8 cellular contexts compared by ENCODE assay signal in genomic region chr2:120012363-120012762, GRCh38. TPM values are rescaled to one million over a fixed set of nuclear protein-coding genes. Genes with fewer than 3 reads are reported as not detected.
DNase-seq lines count a peak whose midpoint lies in the region; ATAC-seq and TF ChIP-seq lines count a peak whose summit lies in the region.

No MANE protein-coding gene starts in this region.

- H3K27ac ChIP-seq in OCI-LY1 (ENCODE audit: low read depth, low read length, poor library complexity, severe bottlenecking) (peak overlapping the region; percentile 93), esophagus (ENCODE audit: low read depth in 2 of 2, low read length in 1 of 2) (peak overlapping the region; percentile 71 to 76), sigmoid colon (peak overlapping the region; percentile 85 to 91 (median 90))

- 10 to 22% methylated on average over 8 of the region's 8 CpGs for WGBS in esophagus, 2 donors
- 6 to 33% methylated on average over 8 of the region's 8 CpGs for WGBS in sigmoid colon, 2 donors

- H3K4me3 ChIP-seq in GM12875 (ENCODE audit: low read depth, low read length): peak overlapping the region; percentile 67
- H3K4me3 ChIP-seq in OCI-LY1 (ENCODE audit: low read depth, low read length, poor library complexity, severe bottlenecking): peak overlapping the region; percentile 99
- H3K4me3 ChIP-seq in esophagus (ENCODE audit: low read depth in 1 of 2, low read length in 2 of 2): peak overlapping the region; percentile 83 to 96
- H3K4me3 ChIP-seq in sigmoid colon: peak overlapping the region; percentile 75 to 92 (median 88)

- H3K36me3 ChIP-seq in OCI-LY1 (ENCODE audit: insufficient read depth, low read length) (no peaks in the 10 kb centered on the region), esophagus (ENCODE audit: control insufficient read depth in 2 of 2, insufficient read depth in 2 of 2, low read length in 1 of 2) (no peaks in the 10 kb centered on the region), sigmoid colon (no peaks in the 10 kb centered on the region)

- peaks cover 10% of the 10 kb centered on the region; the same call in 1 of the 2 replicates for H3F3A ChIP-seq in OCI-LY1 (ENCODE audit: insufficient read depth, low read length)

- H3K9me3 ChIP-seq in OCI-LY1 (ENCODE audit: low read length) (no peaks in the 10 kb centered on the region), esophagus (ENCODE audit: control insufficient read depth in 2 of 2, insufficient read depth in 1 of 2, low read depth in 1 of 2, low read length in 1 of 2) (no peaks in the 10 kb centered on the region), sigmoid colon (no peaks in the 10 kb centered on the region)

- H3K27me3 ChIP-seq in OCI-LY1 (ENCODE audit: insufficient read depth, low read length) (no peaks in the 10 kb centered on the region), esophagus (ENCODE audit: control insufficient read depth in 1 of 2, insufficient read depth in 2 of 2, low read length in 2 of 2) (no peaks in the 10 kb centered on the region), sigmoid colon (no peaks in the 10 kb centered on the region)

- DNase-seq in sigmoid colon (no peak), anterior cingulate cortex (lab: John Stamatoyannopoulos, UW) (no peak), middle frontal gyrus (ENCODE audit: extremely low spot score, low spot score) (no peak)

- ATAC-seq in HG03565 (IDR thresholded peaks at IDR 0.05; ENCODE audit: unreplicated experiment): no peak
- ATAC-seq in HG02623 (IDR thresholded peaks at IDR 0.05; ENCODE audit: unreplicated experiment): no peak

- H3K9ac ChIP-seq in OCI-LY1 (ENCODE audit: low read length): peak overlapping the region; percentile 69

- no peak for TF ChIP-seq CTCF in GM12875 (IDR thresholded peaks at IDR 0.05; ENCODE audit: borderline replicate concordance, insufficient read depth, low read depth, low read length)
- no peak for TF ChIP-seq CTCF in OCI-LY1 (IDR thresholded peaks at IDR 0.05; ENCODE audit: low read length)
- no peak for TF ChIP-seq CTCF in sigmoid colon (IDR thresholded peaks at IDR 0.05)

- H4K20me1 ChIP-seq in OCI-LY1 (ENCODE audit: insufficient read depth, low read length): no peaks in the 10 kb centered on the region

- no peaks in the 10 kb centered on the region for H3K9me2 ChIP-seq in OCI-LY1 (ENCODE audit: low read depth, low read length)

- peak overlapping the region; percentile 84 for H3K4me2 ChIP-seq in OCI-LY1 (ENCODE audit: low read length)

- peaks cover 37% of the 10 kb centered on the region for H3K4me1 ChIP-seq in OCI-LY1 (ENCODE audit: insufficient read depth, low read length, severe bottlenecking)
- H3K4me1 ChIP-seq in esophagus (ENCODE audit: control insufficient read depth in 2 of 2, insufficient read depth in 2 of 2, low read length in 1 of 2): no peaks in the 10 kb centered on the region
- H3K4me1 ChIP-seq in sigmoid colon: peaks cover 0 to 18% (median 11%) of the 10 kb centered on the region in 4 donors

- H3K79me2 ChIP-seq in OCI-LY1 (ENCODE audit: insufficient read depth, low read length): peaks cover 30% of the 10 kb centered on the region

- no peak for TF ChIP-seq POLR2A in sigmoid colon (IDR thresholded peaks at IDR 0.05)

- no peak overlapping the region for H2AFZ ChIP-seq in OCI-LY1 (ENCODE audit: low read length)

- no peak for TF ChIP-seq EP300 in sigmoid colon (IDR thresholded peaks at IDR 0.05)

- intact Hi-C loops in sigmoid colon (cut with DNase I): loop anchor here (2.0 to 10.0 kb wide), 2 partner anchors 162 to 254 kb away; partner anchors contain the start of gene PTPN4

RNA-seq across cellular contexts. Expression of gene EPB41L5, which starts 0.5 kb away (rescaled TPM):
- polyA plus RNA-seq in esophagus (1 to 10 TPM; 4.1 to 8.9 TPM), sigmoid colon (10 to 100 TPM in 2 of 3 donors, 1 to 10 TPM in 1; 8.2 to 16.9 (median 13.2) TPM)
- 10 to 100 TPM; 16.3 to 24.3 (median 20.3) TPM for total RNA-seq in sigmoid colon
